ENCODE assay signal across 9 cellular contexts in the genomic region with DNA sequence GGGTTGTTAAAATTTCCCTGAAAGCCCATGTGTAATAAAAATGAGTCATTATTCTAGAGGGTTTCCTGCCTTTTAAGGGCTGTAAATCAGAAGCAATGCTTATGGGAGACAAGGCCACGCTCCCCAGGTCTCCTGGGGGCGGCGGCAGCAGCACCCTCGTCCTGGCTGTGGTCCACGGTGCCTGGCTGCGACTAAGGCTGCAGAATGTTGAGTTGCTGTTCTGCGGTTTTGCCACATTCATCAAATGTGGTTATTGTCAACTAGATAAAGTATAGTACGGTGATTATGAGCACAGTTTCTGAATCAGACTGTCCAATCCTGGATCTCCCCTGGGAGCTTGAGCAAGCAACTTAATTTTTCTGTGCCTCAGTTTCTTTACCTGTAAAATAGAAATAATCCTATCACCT. TPM values are rescaled to one million over a fixed set of nuclear protein-coding genes. Genes with fewer than 3 reads are reported as not detected.
DNase-seq lines count a peak whose midpoint lies in the region; ATAC-seq and TF ChIP-seq lines count a peak whose summit lies in the region.
"Had no signal": no experiment of that assay in that cellular context is flagged by ENCODE, and none has a peak within 500 bp of the region (broad histone marks: within the 10 kb centered on the region; RNA-seq: fewer than 3 reads in every experiment).

No MANE protein-coding gene starts in this region.

- no peaks in the 10 kb centered on the region for H3K27me3 Mint-ChIP-seq in activated naive CD4-positive, alpha-beta T cell treated with anti-CD3 and anti-CD28 coated beads for 36 hours (ENCODE audit: low read depth)
- no peaks in the 10 kb centered on the region for H3K27me3 Mint-ChIP-seq in progenitor cell of endocrine pancreas

- H3K4me3 ChIP-seq in SK-N-MC, result no peak overlapping the region
- no peak overlapping the region for H3K4me3 ChIP-seq in ovary
- H3K4me3 ChIP-seq: pancreas had no signal

- H3K9ac ChIP-seq in SK-N-MC (ENCODE audit: insufficient read length), result no peak overlapping the region

- H3K27ac Mint-ChIP-seq in activated naive CD4-positive, alpha-beta T cell treated with anti-CD3 and anti-CD28 coated beads for 36 hours, result peak overlapping the region; percentile 99
- no peak overlapping the region for H3K27ac Mint-ChIP-seq in progenitor cell of endocrine pancreas

- peaks cover 2% of the 10 kb centered on the region for H3K4me1 ChIP-seq in ovary (ENCODE audit: insufficient read depth)

- TF ChIP-seq EP300 in ovary (IDR thresholded peaks at IDR 0.05), result no peak

- peak overlapping the region; percentile 65 for H3K4me3 Mint-ChIP-seq in activated naive CD4-positive, alpha-beta T cell treated with anti-CD3 and anti-CD28 coated beads for 36 hours
- H3K4me3 Mint-ChIP-seq in progenitor cell of endocrine pancreas (ENCODE audit: low read depth), result no peak overlapping the region

- no peaks in the 10 kb centered on the region for H3K36me3 ChIP-seq in SK-N-MC (ENCODE audit: insufficient read depth, low read length)
- no peaks in the 10 kb centered on the region for H3K36me3 ChIP-seq in ovary
- H3K36me3 ChIP-seq: pancreas had no signal

- no peaks in the 10 kb centered on the region for H3K9me3 ChIP-seq in SK-N-MC (ENCODE audit: low read depth, low read length)
- H3K9me3 ChIP-seq in ovary, result no peaks in the 10 kb centered on the region
- H3K9me3 ChIP-seq: pancreas had no signal

- no peak overlapping the region for H3K27ac ChIP-seq in SK-N-MC
- no peak overlapping the region for H3K27ac ChIP-seq in ovary
- H3K27ac ChIP-seq: pancreas had no signal

- no peaks in the 10 kb centered on the region for H3K36me3 Mint-ChIP-seq in activated naive CD4-positive, alpha-beta T cell treated with anti-CD3 and anti-CD28 coated beads for 36 hours (ENCODE audit: low read depth)
- no peaks in the 10 kb centered on the region for H3K36me3 Mint-ChIP-seq in progenitor cell of endocrine pancreas (ENCODE audit: insufficient read depth)

- no peak for TF ChIP-seq CTCF in ovary (IDR thresholded peaks at IDR 0.05)
- TF ChIP-seq CTCF in progenitor cell of endocrine pancreas (IDR thresholded peaks at IDR 0.05; ENCODE audit: unreplicated experiment), result no peak

- no peaks in the 10 kb centered on the region for H3K9me3 Mint-ChIP-seq in activated naive CD4-positive, alpha-beta T cell treated with anti-CD3 and anti-CD28 coated beads for 36 hours
- no peaks in the 10 kb centered on the region for H3K9me3 Mint-ChIP-seq in progenitor cell of endocrine pancreas (ENCODE audit: low read depth)

- ATAC-seq in GM21737 (IDR thresholded peaks at IDR 0.05; ENCODE audit: unreplicated experiment), result peak; percentile 30

- DNase-seq in A172 (ENCODE audit: low spot score) (peak; percentile 97), SK-N-MC (ENCODE audit: low read depth, low spot score) (peak; percentile 6), ovary (no peak), islet precursor cell (no peak), progenitor cell of endocrine pancreas (ENCODE audit: low spot score, unreplicated experiment) (no peak)
- peak; percentile 85 for DNase-seq in activated naive CD4-positive, alpha-beta T cell treated with anti-CD3 and anti-CD28 coated beads for 36 hours
- DNase-seq in stimulated activated CD4-positive, alpha-beta T cell treated with anti-CD3 and anti-CD28 coated beads, Interleukin-4, amount 100 ng/mL, for 24 hours, result peak; percentile 77
- DNase-seq: pancreas had no signal

- TF ChIP-seq POLR2A in ovary (IDR thresholded peaks at IDR 0.05), result no peak

- no peaks in the 10 kb centered on the region for H3K27me3 ChIP-seq in ovary
- H3K27me3 ChIP-seq: pancreas had no signal

- peaks cover 85% of the 10 kb centered on the region for H3K4me1 Mint-ChIP-seq in activated naive CD4-positive, alpha-beta T cell treated with anti-CD3 and anti-CD28 coated beads for 36 hours (ENCODE audit: low read depth)
- H3K4me1 Mint-ChIP-seq in progenitor cell of endocrine pancreas (ENCODE audit: low read depth), result peaks cover 4% of the 10 kb centered on the region

- CTCF ChIA-PET in activated naive CD4-positive, alpha-beta T cell treated with anti-CD3 and anti-CD28 coated beads for 36 hours (lab: Charles Lee), result interaction anchor here (1.0 to 8.5 kb wide), 4 partner anchors 11 to 51 kb away, joined by 3 to 95 read pairs (median 4); a partner anchor contains a TSS

- intact Hi-C loops in activated naive CD4-positive, alpha-beta T cell treated with anti-CD3 and anti-CD28 coated beads for 36 hours (cut with micrococcal nuclease), result loop anchor here (1.0 to 5.0 kb wide), 3 partner anchors 109 to 668 kb away; no protein-coding TSS in a partner anchor
- intact Hi-C loops in ovary (cut with DNase I), result no loop called here

- WGBS in ovary, 3 donors, result 11 to 19% (median 19%) methylated on average over 8 of the region's 8 CpGs

RNA-seq across cellular contexts. Expression of a gene that starts 11.9 kb away (rescaled TPM):
- total RNA-seq in A172 (2014; rRNA removed; shearing (Covaris generic)), result 47.0 and 69.9 TPM in 2 replicates
- 100 to 1,000 TPM; 153 to 157 TPM for total RNA-seq in activated naive CD4-positive, alpha-beta T cell treated with anti-CD3 and anti-CD28 coated beads for 36 hours
- 10 to 100 TPM; 21.3 to 78.9 (median 52.2) TPM for total RNA-seq in ovary
- polyA plus RNA-seq in ovary, result 10 to 100 TPM; 22.4 to 49.7 TPM
- total RNA-seq in progenitor cell of endocrine pancreas, result 74.5 and 82.2 TPM in 2 replicates

Comparison
In these comparisons a context has a peak if more than half of its experiments do, and no peak if none do; other contexts are left out.
1. DNase-seq: peak in A172 (single experiment), SK-N-MC (single experiment), activated naive CD4-positive, alpha-beta T cell treated with anti-CD3 and anti-CD28 coated beads for 36 hours (single experiment) and stimulated activated CD4-positive, alpha-beta T cell treated with anti-CD3 and anti-CD28 coated beads, Interleukin-4, amount 100 ng/mL, for 24 hours (single experiment); none in ovary (0 of 5), islet precursor cell (single experiment) and progenitor cell of endocrine pancreas (single experiment).